Comparison of ENCODE assay signal across 1 cellular context in genomic region chr15:65101418-65101890, GRCh38.
TF ChIP-seq lines count a peak whose summit lies in the region.

No MANE protein-coding gene starts in this region.

TF ChIP-seq in GM12878, 131 proteins besides CTCF, POLR2A, EP300 and RAD21:
- TF ChIP-seq CHD4 (IDR thresholded peaks at IDR 0.05): no peak
- peak; percentile 36; the same call in 1 of the 2 replicates for TF ChIP-seq YY1 (IDR thresholded peaks at IDR 0.05; ENCODE audit: low read depth, low read length)
- TF ChIP-seq NFIC (IDR thresholded peaks at IDR 0.05; ENCODE audit: low read depth, low read length): no peak
- TF ChIP-seq SMC3 (IDR thresholded peaks at IDR 0.05; ENCODE audit: borderline replicate concordance, low read length): peak; percentile 43; the same call in 1 of the 2 replicates
- 0 out of 2 replicates have a peak, but pooled peaks have one; percentile 16 for TF ChIP-seq RUNX3 (IDR thresholded peaks at IDR 0.05; ENCODE audit: low read length)
- no peak for TF ChIP-seq ESRRA (IDR thresholded peaks at IDR 0.05; ENCODE audit: low read length)
TF ChIP-seq in GM12878: peak in this region for 3.
